In the genomic region with DNA sequence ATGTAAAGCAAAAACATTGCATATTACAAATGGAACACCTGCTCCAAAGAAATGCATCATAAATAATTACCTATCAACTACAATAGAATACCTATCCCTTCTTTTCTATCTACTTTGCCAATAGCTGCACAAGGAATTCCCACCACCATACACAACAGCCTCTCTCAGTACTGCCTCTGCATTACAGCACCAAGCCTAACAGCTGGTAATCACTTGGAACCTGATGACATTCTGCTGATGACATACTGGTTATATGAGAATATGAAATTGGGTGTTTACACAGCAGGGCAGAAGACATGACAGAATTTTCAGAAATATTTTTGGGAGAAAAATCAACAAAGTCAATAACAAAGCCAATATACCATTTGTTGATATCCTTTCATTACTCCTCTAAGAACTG, we compare ENCODE assay signal across 18 cellular contexts. TPM values are rescaled to one million over a fixed set of nuclear protein-coding genes. Genes with fewer than 3 reads are reported as not detected.
DNase-seq lines count a peak whose midpoint lies in the region; ATAC-seq, FAIRE-seq and TF ChIP-seq lines count a peak whose summit lies in the region.
"Had no signal": no experiment of that assay in that cellular context is flagged by ENCODE, and none has a peak within 500 bp of the region (broad histone marks: within the 10 kb centered on the region; RNA-seq: fewer than 3 reads in every experiment).

No MANE protein-coding gene starts in this region.

- no peaks in the 10 kb centered on the region for H3K27me3 Mint-ChIP-seq in activated naive CD4-positive, alpha-beta T cell treated with anti-CD3 and anti-CD28 coated beads, Interleukin-2, amount 50 U/mL, for 24 hours

- peak; percentile 76 to 81 (median 80) for ATAC-seq in psoas muscle

- peaks cover 48% of the 10 kb centered on the region for H3K4me1 ChIP-seq in psoas muscle

- intact Hi-C loops in psoas muscle (cut with DNase I): no loop called here

- no peak overlapping the region for H3K27ac ChIP-seq in psoas muscle
- H3K27ac ChIP-seq: RWPE1 had no signal

- peak overlapping the region; percentile 31 for H3K27ac Mint-ChIP-seq in activated naive CD4-positive, alpha-beta T cell treated with anti-CD3 and anti-CD28 coated beads, Interleukin-2, amount 50 U/mL, for 24 hours

- no peak overlapping the region for H3K4me3 Mint-ChIP-seq in activated naive CD4-positive, alpha-beta T cell treated with anti-CD3 and anti-CD28 coated beads, Interleukin-2, amount 50 U/mL, for 24 hours
- H3K4me3 Mint-ChIP-seq: H9 had no signal

- H3K4me3 ChIP-seq in NB4 (ENCODE audit: low read depth, low read length): no peak overlapping the region
- H3K4me3 ChIP-seq in psoas muscle: no peak overlapping the region

- DNase-seq in activated naive CD4-positive, alpha-beta T cell treated with Interleukin-2 at 50 U/mL for 16 hours: no peak
- DNase-seq in NB4 (ENCODE audit: low read depth) (peak; percentile 22), fibroblast of gingiva (ENCODE audit: low read depth) (peak; percentile 42), psoas muscle (no peak), RPMI8226 (no peak), GDM1 (lab: John Stamatoyannopoulos, UW) (no peak), GM12892 (ENCODE audit: insufficient read length) (no peak)
- DNase-seq: C1 segment of cervical spinal cord, H9, Karpas-422, NCI-H1417, NCI-H187 treated with DMSO at 0.1 percent for 48 hours, NCI-H446, NCI-H69, OCI-M1 had no signal

- TF ChIP-seq CTCF in NB4 (IDR thresholded peaks at IDR 0.05; ENCODE audit: low read depth, low read length): no peak
- TF ChIP-seq CTCF in psoas muscle (IDR thresholded peaks at IDR 0.05): no peak

- TF ChIP-seq POLR2A in NB4 (IDR thresholded peaks at IDR 0.05; ENCODE audit: extremely low read depth, insufficient read length) (no peak), GM12892 (IDR thresholded peaks at IDR 0.05; ENCODE audit: low read depth, low read length) (no peak)

- peaks cover 17% of the 10 kb centered on the region for H3K36me3 Mint-ChIP-seq in activated naive CD4-positive, alpha-beta T cell treated with anti-CD3 and anti-CD28 coated beads, Interleukin-2, amount 50 U/mL, for 24 hours

- no peaks in the 10 kb centered on the region for H3K9me3 Mint-ChIP-seq in activated naive CD4-positive, alpha-beta T cell treated with anti-CD3 and anti-CD28 coated beads, Interleukin-2, amount 50 U/mL, for 24 hours

- peaks cover 71% of the 10 kb centered on the region for H3K4me1 Mint-ChIP-seq in activated naive CD4-positive, alpha-beta T cell treated with anti-CD3 and anti-CD28 coated beads, Interleukin-2, amount 50 U/mL, for 24 hours

- no peak for FAIRE-seq in GM12892 (lab: Jason Lieb, UNC)
- FAIRE-seq: GM19239 had no signal

- no peaks in the 10 kb centered on the region for H3K27me3 ChIP-seq in psoas muscle (ENCODE audit: insufficient read depth in 3 of 3, low read length in 2 of 3)

- no peaks in the 10 kb centered on the region for H3K9me3 ChIP-seq in psoas muscle

- H3K36me3 ChIP-seq in psoas muscle (ENCODE audit: insufficient read depth in 1 of 2, low read depth in 1 of 2): no peaks in the 10 kb centered on the region

RNA-seq across cellular contexts. Expression of gene PSMB7, which starts 43.2 kb away (rescaled TPM):
- total RNA-seq in psoas muscle: 100 to 1,000 TPM; 144 to 189 (median 168) TPM
- 100 to 1,000 TPM; 247 to 421 (median 332) TPM for polyA plus RNA-seq in psoas muscle
- 232 TPM for polyA plus RNA-seq in GM12892 (2012; ENCODE audit: missing spikeins)

Comparison
In these comparisons a context has a peak if more than half of its experiments do, and no peak if none do; other contexts are left out.
1. DNase-seq: peak in NB4 (single experiment) and fibroblast of gingiva (single experiment); none in activated naive CD4-positive, alpha-beta T cell treated with Interleukin-2 at 50 U/mL for 16 hours (single experiment), psoas muscle (0 of 2), RPMI8226 (single experiment), GDM1 (single experiment) and GM12892 (single experiment).